In genomic region chr5:19927919-19928318, GRCh38 we compare ENCODE assay signal across 14 cellular contexts.
DNase-seq lines count a peak whose midpoint lies in the region; TF ChIP-seq lines count a peak whose summit lies in the region.
"Had no signal": no experiment of that assay in that cellular context is flagged by ENCODE, and none has a peak within 500 bp of the region (broad histone marks: within the 10 kb centered on the region; RNA-seq: fewer than 3 reads in every experiment).

No MANE protein-coding gene starts in this region.

- peaks cover 3% of the 10 kb centered on the region for H3K4me1 ChIP-seq in H9 (ENCODE audit: insufficient read depth, low read length)

- no peak overlapping the region for H2BK12ac ChIP-seq in H9 (ENCODE audit: insufficient read length, low read depth, low read length)

- H2BK20ac ChIP-seq in H9 (ENCODE audit: low read depth, low read length, poor library complexity, severe bottlenecking) = no peak overlapping the region

- H4K20me1 ChIP-seq in H9 (ENCODE audit: control insufficient read depth, insufficient read depth, insufficient read length) = no peaks in the 10 kb centered on the region
- H4K20me1 ChIP-seq: BLaER1 treated with 17β-estradiol and CSF1 and Interleukin-3, amounts not matched to agents 10 nM and 100 nM had no signal

- no peak overlapping the region for H4K5ac ChIP-seq in H9 (ENCODE audit: insufficient read length, low read depth, low read length)

- no peaks in the 10 kb centered on the region for H3K9me3 ChIP-seq in H9 (ENCODE audit: control insufficient read depth, low read depth, low read length)
- H3K9me3 ChIP-seq: BLaER1 treated with 17β-estradiol and CSF1 and Interleukin-3, amounts not matched to agents 10 nM and 100 nM had no signal

- no peak overlapping the region for H3K18ac ChIP-seq in H9 (ENCODE audit: insufficient read length, low read depth, low read length)

- peaks cover 34 to 39% of the 10 kb centered on the region in 2 experiments for H3K4me1 Mint-ChIP-seq in H9

- H2AFZ ChIP-seq in H9 (ENCODE audit: low read length) = no peak overlapping the region

- H3K27me3 ChIP-seq in H9 (ENCODE audit: insufficient read depth, low read length) = no peaks in the 10 kb centered on the region
- H3K27me3 ChIP-seq: BLaER1 treated with 17β-estradiol and CSF1 and Interleukin-3, amounts not matched to agents 10 nM and 100 nM had no signal

- H3K27me3 Mint-ChIP-seq in H9 (ENCODE audit: low read depth) = peaks cover 3% of the 10 kb centered on the region; the same call in 1 of the 2 replicates

- H2BK15ac ChIP-seq in H9 (ENCODE audit: low read depth, low read length) = no peak overlapping the region

- H2AK5ac ChIP-seq in H9 (ENCODE audit: insufficient read length, low read length) = no peak overlapping the region

- no peaks in the 10 kb centered on the region for H3K79me1 ChIP-seq in H9 (ENCODE audit: insufficient read depth, low read depth, low read length, poor library complexity, severe bottlenecking)

- peak; percentile 70 for DNase-seq in H9
- peak; percentile 87 for DNase-seq in NCI-H345 (lab: John Stamatoyannopoulos, UW)
- peak; percentile 39 for DNase-seq in cerebellum (ENCODE audit: low spot score)
- peak; percentile 7 for DNase-seq in left kidney (ENCODE audit: low read depth, low spot score)
- DNase-seq in activated CD4-positive, alpha-beta T cell treated with anti-CD3 and anti-CD28 coated beads, Interleukin-2, amount 50 U/mL, for 1 hour = no peak
- no peak for DNase-seq in mesenteric fat pad (ENCODE audit: low spot score)
- no peak for DNase-seq in epidermal melanocyte (ENCODE audit: insufficient read length, low spot score)
- DNase-seq in activated CD4-positive, alpha-beta T cell treated with anti-CD3 and anti-CD28 coated beads for 48 hours = no peak
- DNase-seq: activated T-cell treated with anti-CD3 and anti-CD28 coated beads, Interleukin-2, amount 50 U/mL, for 72 hours; amniotic stem cell; GDM1; small intestine; SW 1271 had no signal

- H2BK120ac ChIP-seq in H9 (ENCODE audit: low read depth, low read length, poor library complexity, severe bottlenecking) = no peak overlapping the region

- no peak overlapping the region for H3K23ac ChIP-seq in H9 (ENCODE audit: insufficient read length, low read depth, low read length)

- H3K4ac ChIP-seq in H9 (ENCODE audit: low read depth, low read length) = no peak overlapping the region

- no peak for TF ChIP-seq CTCF in H9 (conservative IDR thresholded peaks at IDR 0.05)

- no peak overlapping the region for H4K8ac ChIP-seq in H9 (replicated peaks; ENCODE audit: insufficient read length, low read depth, low read length)

- no CpG with 5 or more reads among the region's 3 CpGs for whole genome bisulfite sequencing in H9 (ENCODE audit: extremely low coverage, insufficient read length, low lambda C conversion rate)

- H3K14ac ChIP-seq in H9 (ENCODE audit: insufficient read depth, low read length) = no peak overlapping the region

- H4K91ac ChIP-seq in H9 (ENCODE audit: insufficient read length, low read depth, low read length) = no peak overlapping the region

- H3K9ac ChIP-seq in H9 (ENCODE audit: extremely low read depth, insufficient read length, low read length) = no peak overlapping the region
- H3K9ac ChIP-seq: BLaER1 treated with 17β-estradiol and CSF1 and Interleukin-3, amounts not matched to agents 10 nM and 100 nM had no signal

- no peak overlapping the region for H3K56ac ChIP-seq in H9 (ENCODE audit: insufficient read length, low read depth, low read length)

- peak overlapping the region in 2 of 3 experiments; percentile 3 to 34; a peak in 3 of 7 replicates for H3K27ac Mint-ChIP-seq in H9
- H3K27ac Mint-ChIP-seq: activated T-cell treated with anti-CD3 and anti-CD28 coated beads, Interleukin-2, amount 50 U/mL, for 72 hours had no signal

- no peak overlapping the region for H2BK5ac ChIP-seq in H9 (ENCODE audit: insufficient read length, low read length)

- no peaks in the 10 kb centered on the region for H3K36me3 Mint-ChIP-seq in H9 (ENCODE audit: insufficient read depth in 1 of 3, low read depth in 3 of 3)

- no peaks in the 10 kb centered on the region for H3K79me2 ChIP-seq in H9 (ENCODE audit: insufficient read depth, low read length)

- H3K27ac ChIP-seq in H9 (ENCODE audit: insufficient read length, low read depth, low read length) = no peak overlapping the region

- no peak overlapping the region for H3T11ph ChIP-seq in H9 (ENCODE audit: low read length)

- no peaks in the 10 kb centered on the region for H3K23me2 ChIP-seq in H9 (ENCODE audit: insufficient read length, low read depth, low read length, poor library complexity, severe bottlenecking)

- H3K9me3 Mint-ChIP-seq in H9 = no peaks in the 10 kb centered on the region; a peak in 1 of 5 replicates

- peak overlapping the region in 1 of 2 experiments; percentile 27; a peak in 3 of 5 replicates for H3K4me3 Mint-ChIP-seq in H9
- H3K4me3 Mint-ChIP-seq: activated T-cell treated with anti-CD3 and anti-CD28 coated beads, Interleukin-2, amount 50 U/mL, for 72 hours had no signal

- H3K4me2 ChIP-seq in H9 (ENCODE audit: insufficient read depth, insufficient read length, low read length) = peak overlapping the region; percentile 37

Comparison
In these comparisons a context has a peak if more than half of its experiments do, and no peak if none do; other contexts are left out.
1. DNase-seq: peak in H9 (single experiment), NCI-H345 (single experiment), cerebellum (single experiment) and left kidney (single experiment); none in activated CD4-positive, alpha-beta T cell treated with anti-CD3 and anti-CD28 coated beads, Interleukin-2, amount 50 U/mL, for 1 hour (single experiment), mesenteric fat pad (single experiment), epidermal melanocyte (single experiment) and activated CD4-positive, alpha-beta T cell treated with anti-CD3 and anti-CD28 coated beads for 48 hours (single experiment).